Comparison of ENCODE assay signal across 1 cellular context in the genomic region with DNA sequence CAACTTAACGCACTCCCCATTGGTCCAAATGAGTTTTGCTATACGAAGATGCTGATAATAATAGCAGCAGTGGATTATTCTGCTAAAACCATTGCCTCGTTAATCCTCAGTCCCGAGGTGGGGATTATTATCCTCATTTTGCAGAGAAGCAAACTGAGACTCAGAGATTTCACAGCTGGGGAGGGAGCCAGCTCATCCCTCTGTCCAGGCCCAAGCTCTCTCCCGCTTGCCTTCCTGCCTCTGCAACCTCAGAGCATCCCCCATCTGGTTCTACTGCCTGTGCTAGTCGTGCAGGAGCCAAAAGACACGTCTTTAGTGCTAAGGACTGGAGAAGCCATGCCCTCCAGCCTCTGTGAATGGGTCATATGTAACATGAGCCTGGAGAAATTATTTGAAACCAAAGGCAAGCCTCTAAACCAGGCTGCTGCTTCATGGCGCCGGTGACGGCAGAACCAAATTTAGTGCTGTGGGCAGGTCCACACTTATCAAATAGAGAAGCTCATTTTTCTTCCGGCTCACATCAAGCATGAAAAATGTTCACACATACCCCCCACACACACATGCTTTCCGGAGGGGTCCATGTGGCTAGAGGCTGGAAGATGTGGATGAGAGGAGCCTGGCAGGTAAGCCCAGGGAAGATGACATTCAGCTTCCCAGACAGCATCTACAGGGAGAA.
TF ChIP-seq lines count a peak whose summit lies in the region.

No MANE protein-coding gene starts in this region.

TF ChIP-seq in K562, 482 proteins besides CTCF, POLR2A, EP300 and RAD21:
- TF ChIP-seq, protein P1, sequence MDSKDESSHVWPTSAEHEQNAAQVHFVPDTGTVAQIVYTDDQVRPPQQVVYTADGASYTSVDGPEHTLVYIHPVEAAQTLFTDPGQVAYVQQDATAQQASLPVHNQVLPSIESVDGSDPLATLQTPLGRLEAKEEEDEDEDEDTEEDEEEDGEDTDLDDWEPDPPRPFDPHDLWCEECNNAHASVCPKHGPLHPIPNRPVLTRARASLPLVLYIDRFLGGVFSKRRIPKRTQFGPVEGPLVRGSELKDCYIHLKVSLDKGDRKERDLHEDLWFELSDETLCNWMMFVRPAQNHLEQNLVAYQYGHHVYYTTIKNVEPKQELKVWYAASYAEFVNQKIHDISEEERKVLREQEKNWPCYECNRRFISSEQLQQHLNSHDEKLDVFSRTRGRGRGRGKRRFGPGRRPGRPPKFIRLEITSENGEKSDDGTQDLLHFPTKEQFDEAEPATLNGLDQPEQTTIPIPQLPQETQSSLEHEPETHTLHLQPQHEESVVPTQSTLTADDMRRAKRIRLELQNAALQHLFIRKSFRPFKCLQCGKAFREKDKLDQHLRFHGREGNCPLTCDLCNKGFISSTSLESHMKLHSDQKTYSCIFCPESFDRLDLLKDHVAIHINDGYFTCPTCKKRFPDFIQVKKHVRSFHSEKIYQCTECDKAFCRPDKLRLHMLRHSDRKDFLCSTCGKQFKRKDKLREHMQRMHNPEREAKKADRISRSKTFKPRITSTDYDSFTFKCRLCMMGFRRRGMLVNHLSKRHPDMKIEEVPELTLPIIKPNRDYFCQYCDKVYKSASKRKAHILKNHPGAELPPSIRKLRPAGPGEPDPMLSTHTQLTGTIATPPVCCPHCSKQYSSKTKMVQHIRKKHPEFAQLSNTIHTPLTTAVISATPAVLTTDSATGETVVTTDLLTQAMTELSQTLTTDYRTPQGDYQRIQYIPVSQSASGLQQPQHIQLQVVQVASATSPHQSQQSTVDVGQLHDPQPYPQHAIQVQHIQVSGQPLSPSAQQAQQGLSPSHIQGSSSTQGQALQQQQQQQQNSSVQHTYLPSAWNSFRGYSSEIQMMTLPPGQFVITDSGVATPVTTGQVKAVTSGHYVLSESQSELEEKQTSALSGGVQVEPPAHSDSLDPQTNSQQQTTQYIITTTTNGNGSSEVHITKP (IDR thresholded peaks at IDR 0.05; ENCODE audit: partially characterized antibody) = no peak
- TF ChIP-seq SRSF3 (IDR thresholded peaks at IDR 0.05; ENCODE audit: insufficient read depth, low read length) = no peak
- no peak for TF ChIP-seq PBX2 (CRISPR knock-in tag; IDR thresholded peaks at IDR 0.05; ENCODE audit: low read depth)
- 0 out of 2 replicates have a peak, but pooled peaks have one; percentile 21 for TF ChIP-seq PBX2 (tag; conservative IDR thresholded peaks at IDR 0.05; ENCODE audit: low read depth)
- no peak for TF ChIP-seq HEY1 (CRISPR knock-in tag; IDR thresholded peaks at IDR 0.05; ENCODE audit: borderline replicate concordance)
- no peak for TF ChIP-seq ETS2 (tag; IDR thresholded peaks at IDR 0.05; ENCODE audit: borderline replicate concordance, poor library complexity, severe bottlenecking)
